16 cellular contexts compared by ENCODE assay signal in the genomic region with DNA sequence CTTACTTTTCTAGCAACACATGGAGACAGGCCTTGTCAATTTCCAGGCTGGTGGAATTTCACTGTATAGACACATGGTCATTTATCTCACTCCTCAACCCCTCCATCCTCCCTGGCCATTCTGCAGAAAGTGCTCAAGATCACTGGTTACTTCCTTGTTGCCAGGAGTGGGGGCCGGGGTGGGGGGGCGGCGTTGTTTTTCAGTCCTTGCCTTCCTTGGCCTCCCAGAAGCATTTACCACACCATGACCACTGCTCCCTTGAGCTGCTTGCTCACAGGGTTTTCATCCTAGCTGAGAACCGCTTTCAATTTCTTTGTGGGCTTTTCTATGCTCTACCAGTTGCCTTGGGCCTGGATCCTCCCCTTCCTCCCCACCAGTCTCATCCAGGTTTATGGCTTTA. TPM values are rescaled to one million over a fixed set of nuclear protein-coding genes. Genes with fewer than 3 reads are reported as not detected.
DNase-seq lines count a peak whose midpoint lies in the region; ATAC-seq and TF ChIP-seq lines count a peak whose summit lies in the region.
"Had no signal": no experiment of that assay in that cellular context is flagged by ENCODE, and none has a peak within 500 bp of the region (broad histone marks: within the 10 kb centered on the region; RNA-seq: fewer than 3 reads in every experiment).

No MANE protein-coding gene starts in this region.

- TF ChIP-seq CTCF in CD4-positive, alpha-beta T cell (IDR thresholded peaks at IDR 0.05), result no peak
- no peak for TF ChIP-seq CTCF in osteocyte (IDR thresholded peaks at IDR 0.05)
- no peak for TF ChIP-seq CTCF in WERI-Rb-1 (IDR thresholded peaks at IDR 0.05; ENCODE audit: low read depth, low read length)

- no peak overlapping the region for H2BK5ac ChIP-seq in mesenchymal stem cell (ENCODE audit: low read depth, low read length, poor library complexity, severe bottlenecking)

- no peak overlapping the region for H3K9ac ChIP-seq in mesenchymal stem cell (ENCODE audit: low read length)

- intact Hi-C loops in CD4-positive, alpha-beta T cell (cut with DNase I, micrococcal nuclease), result loop anchor here in 1 of 2 experiments (5.0 kb wide), 1 partner anchor 35 kb away; no protein-coding TSS in a partner anchor

- no peak overlapping the region for H2AFZ ChIP-seq in mesenchymal stem cell (ENCODE audit: low read depth, low read length)
- H2AFZ ChIP-seq: GM23338 had no signal

- H3K36me3 ChIP-seq in mesenchymal stem cell (ENCODE audit: control insufficient read depth in 1 of 2, insufficient read depth in 2 of 2, low read depth in 1 of 2, low read length in 2 of 2) (no peaks in the 10 kb centered on the region), WERI-Rb-1 (no peaks in the 10 kb centered on the region)
- H3K36me3 ChIP-seq: BE2C had no signal

- WGBS in mesenchymal stem cell, result 83% methylated on average over 4 of the region's 4 CpGs

- H3K4me1 Mint-ChIP-seq in CD4-positive, alpha-beta T cell (ENCODE audit: low read depth), result peaks cover 4% of the 10 kb centered on the region
- H3K4me1 Mint-ChIP-seq in osteocyte (ENCODE audit: unreplicated experiment), result peaks cover 30% of the 10 kb centered on the region

- CTCF ChIA-PET in CD4-positive, alpha-beta T cell (lab: Charles Lee), result interaction anchor here (1.6 kb wide), 1 partner anchor 42 kb away, joined by 5 read pairs; no protein-coding TSS in a partner anchor

- no peak overlapping the region for H4K91ac ChIP-seq in mesenchymal stem cell (ENCODE audit: low read length)

- H3K4me2 ChIP-seq in mesenchymal stem cell (ENCODE audit: low read length, poor library complexity, severe bottlenecking), result no peak overlapping the region

- H2AK5ac ChIP-seq in mesenchymal stem cell (ENCODE audit: low read length, severe bottlenecking), result no peak overlapping the region

- H3K79me1 ChIP-seq in mesenchymal stem cell (replicated peaks; ENCODE audit: low read length, poor library complexity, severe bottlenecking), result peaks cover 6% of the 10 kb centered on the region

- DNase-seq in CD4-positive, alpha-beta T cell, result no peak
- DNase-seq in OCI-M1 (lab: John Stamatoyannopoulos, UW), result peak; percentile 40
- DNase-seq in mesenchymal stem cell, result peak; percentile 4
- no peak for DNase-seq in osteocyte (ENCODE audit: extremely low spot score, unreplicated experiment)
- no peak for DNase-seq in WERI-Rb-1
- no peak for DNase-seq in HK-2 (ENCODE audit: unreplicated experiment)
- DNase-seq in UCSD-AML1 (lab: John Stamatoyannopoulos, UW; ENCODE audit: unreplicated experiment), result no peak
- DNase-seq: BE2C; Calu3; CD8-positive, alpha-beta T cell; DMS79 treated with DMSO at 0.1 percent for 48 hours; GF-D8; HCEC 1CT had no signal

- H3K9me3 ChIP-seq in CD4-positive, alpha-beta T cell (ENCODE audit: control insufficient read depth, low read length), result no peaks in the 10 kb centered on the region
- H3K9me3 ChIP-seq in mesenchymal stem cell (ENCODE audit: control insufficient read depth, low read length) (no peaks in the 10 kb centered on the region), WERI-Rb-1 (ENCODE audit: severe bottlenecking) (peaks cover 11% of the 10 kb centered on the region)
- H3K9me3 ChIP-seq: BE2C had no signal

- H2BK120ac ChIP-seq in mesenchymal stem cell (ENCODE audit: low read depth, low read length), result no peak overlapping the region

- no peaks in the 10 kb centered on the region for H3K27me3 ChIP-seq in CD4-positive, alpha-beta T cell (ENCODE audit: control insufficient read depth, insufficient read depth, low read length)
- H3K27me3 ChIP-seq in mesenchymal stem cell (ENCODE audit: control insufficient read depth in 1 of 2, insufficient read depth in 1 of 2, low read length in 2 of 2), result peaks cover 0 to 25% of the 10 kb centered on the region in 2 experiments
- H3K27me3 ChIP-seq in WERI-Rb-1 (ENCODE audit: insufficient read depth, low read depth, severe bottlenecking), result peaks cover 41% of the 10 kb centered on the region
- H3K27me3 ChIP-seq: BE2C had no signal

- no peaks in the 10 kb centered on the region for H3K9me3 Mint-ChIP-seq in CD4-positive, alpha-beta T cell
- no peaks in the 10 kb centered on the region for H3K9me3 Mint-ChIP-seq in osteocyte (ENCODE audit: unreplicated experiment)
- H3K9me3 Mint-ChIP-seq: CD8-positive, alpha-beta T cell; GM23338 had no signal

- no peak overlapping the region for H3K23ac ChIP-seq in mesenchymal stem cell (ENCODE audit: low read length in 2 of 2)

- no peak overlapping the region for H3K27ac ChIP-seq in CD4-positive, alpha-beta T cell (ENCODE audit: low read depth, low read length)
- no peak overlapping the region for H3K27ac ChIP-seq in mesenchymal stem cell (ENCODE audit: low read length, poor library complexity, severe bottlenecking)
- H3K27ac ChIP-seq in WERI-Rb-1, result no peak overlapping the region
- H3K27ac ChIP-seq: HL-60 had no signal

- POLR2A ChIA-PET in CD4-positive, alpha-beta T cell (lab: Charles Lee), result interaction anchor here (2.7 kb wide), 1 partner anchor 14 kb away, joined by 9 read pairs; the partner anchor contains the start of gene BCOR

- H3K36me3 Mint-ChIP-seq in CD4-positive, alpha-beta T cell (ENCODE audit: low read depth), result no peaks in the 10 kb centered on the region
- no peaks in the 10 kb centered on the region for H3K36me3 Mint-ChIP-seq in osteocyte (ENCODE audit: unreplicated experiment)
- H3K36me3 Mint-ChIP-seq: CD8-positive, alpha-beta T cell had no signal

- no peak overlapping the region for H3K4ac ChIP-seq in mesenchymal stem cell (ENCODE audit: low read depth in 1 of 2, low read length in 2 of 2)

- H2BK15ac ChIP-seq in mesenchymal stem cell (ENCODE audit: low read depth, poor library complexity, severe bottlenecking), result no peak overlapping the region

- H4K8ac ChIP-seq in mesenchymal stem cell (ENCODE audit: low read length), result no peak overlapping the region

- H3K27me3 Mint-ChIP-seq in CD4-positive, alpha-beta T cell, result no peaks in the 10 kb centered on the region
- H3K27me3 Mint-ChIP-seq in osteocyte (ENCODE audit: unreplicated experiment), result no peaks in the 10 kb centered on the region

- H2BK12ac ChIP-seq in mesenchymal stem cell (ENCODE audit: low read length in 2 of 2), result no peak overlapping the region

- H3K14ac ChIP-seq in mesenchymal stem cell (ENCODE audit: low read length in 2 of 2), result no peak overlapping the region

- peaks cover 16% of the 10 kb centered on the region for H3K4me1 ChIP-seq in mesenchymal stem cell (ENCODE audit: control insufficient read depth, insufficient read depth, low read depth, low read length)
- H3K4me1 ChIP-seq: BE2C had no signal

- H3K18ac ChIP-seq in mesenchymal stem cell (ENCODE audit: low read depth in 1 of 2, low read length in 2 of 2), result peak overlapping the region in 1 of 2 experiments; percentile 12

- no peak overlapping the region for H3K4me3 ChIP-seq in mesenchymal stem cell (ENCODE audit: insufficient read depth in 1 of 2, low read depth in 1 of 2, low read length in 2 of 2)
- no peak overlapping the region for H3K4me3 ChIP-seq in WERI-Rb-1 (ENCODE audit: low read depth, low read length)
- H3K4me3 ChIP-seq: GM23338 had no signal

- H3K27ac Mint-ChIP-seq in CD4-positive, alpha-beta T cell, result no peak overlapping the region
- peak overlapping the region; percentile 1 for H3K27ac Mint-ChIP-seq in osteocyte (ENCODE audit: unreplicated experiment)
- H3K27ac Mint-ChIP-seq: CD14-positive monocyte, GM23338 had no signal

- ATAC-seq in CD4-positive, alpha-beta T cell (ENCODE audit: poor library complexity), result no peak
- ATAC-seq: CD8-positive, alpha-beta T cell; GM23338 had no signal

- peak overlapping the region; percentile 73 for H3K4me3 Mint-ChIP-seq in CD4-positive, alpha-beta T cell
- no peak overlapping the region for H3K4me3 Mint-ChIP-seq in osteocyte (ENCODE audit: unreplicated experiment)
- H3K4me3 Mint-ChIP-seq: CD14-positive monocyte had no signal

RNA-seq across cellular contexts. Expression of gene BCOR, which starts 14.1 kb away (rescaled TPM):
- total RNA-seq in CD4-positive, alpha-beta T cell, result 10 to 100 TPM; 26.1 to 26.3 TPM
- 16.0 TPM for polyA plus RNA-seq in mesenchymal stem cell (2013, experiment 1 of 2)
- polyA plus RNA-seq in mesenchymal stem cell (2013, experiment 2 of 2), result 14.9 TPM
- 24.1 and 24.8 TPM in 2 replicates for total RNA-seq in osteocyte

Comparison
In these comparisons a context has a peak if more than half of its experiments do, and no peak if none do; other contexts are left out.
1. DNase-seq: peak in OCI-M1 (single experiment) and mesenchymal stem cell (single experiment); none in CD4-positive, alpha-beta T cell (0 of 10), osteocyte (single experiment), WERI-Rb-1 (single experiment), HK-2 (single experiment) and UCSD-AML1 (single experiment).